ENCODE assay signal across 10 cellular contexts in the genomic region with DNA sequence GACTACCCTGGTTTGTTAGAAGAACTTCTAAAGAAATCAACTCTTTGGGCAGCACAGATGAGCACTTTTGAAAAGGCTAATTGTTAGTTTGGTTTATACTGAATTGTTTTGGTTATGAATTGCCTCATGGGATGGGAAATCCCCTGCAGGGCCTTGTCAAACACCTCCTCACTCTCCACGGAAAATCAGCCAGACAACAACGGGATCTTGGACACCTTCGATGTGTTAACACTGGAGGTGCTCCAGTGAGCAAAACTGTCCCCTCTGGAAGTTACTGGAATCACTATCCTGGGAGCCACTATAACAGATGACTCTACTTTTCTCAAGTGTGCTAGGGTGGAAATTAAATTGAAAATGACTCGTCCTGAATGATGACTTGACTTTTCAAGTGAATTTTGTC. TPM values are rescaled to one million over a fixed set of nuclear protein-coding genes. Genes with fewer than 3 reads are reported as not detected.
A peak's percentile ranks its signal among the peaks of the same experiment; 100 is the strongest.
DNase-seq lines count a peak whose midpoint lies in the region; ATAC-seq and TF ChIP-seq lines count a peak whose summit lies in the region.
"Had no signal": no experiment of that assay in that cellular context is flagged by ENCODE, and none has a peak within 500 bp of the region (broad histone marks: within the 10 kb centered on the region; RNA-seq: fewer than 3 reads in every experiment).

No MANE protein-coding gene starts in this region.

- intact Hi-C loops in gastrocnemius medialis (cut with DNase I; ENCODE audit: low total_unique reads), result no loop called here

- H3K27me3 ChIP-seq in gastrocnemius medialis, result no peaks in the 10 kb centered on the region
- H3K27me3 ChIP-seq: BLaER1 had no signal

- peaks cover 41% of the 10 kb centered on the region for H3K36me3 Mint-ChIP-seq in stimulated activated effector memory CD8-positive, alpha-beta T cell treated with anti-CD3 and anti-CD28 coated beads, Interleukin-12 subunit alpha, Interleukin-12 subunit beta, amount 100 ng/mL, for 72 hours
- no peaks in the 10 kb centered on the region for H3K36me3 Mint-ChIP-seq in endothelial cell (ENCODE audit: low read depth, unreplicated experiment)

- no peak for TF ChIP-seq POLR2A in gastrocnemius medialis (IDR thresholded peaks at IDR 0.05)

- in situ Hi-C loops in gastrocnemius medialis (cut with MboI; ENCODE audit: low sequenced_read_pairs in 4 of 4), result no loop called here

- no peak overlapping the region for H3K4me3 ChIP-seq in epithelial cell of esophagus (ENCODE audit: low read length)
- H3K4me3 ChIP-seq in gastrocnemius medialis, result no peak overlapping the region
- H3K4me3 ChIP-seq: BLaER1 had no signal

- no peak overlapping the region for H3K4me3 Mint-ChIP-seq in stimulated activated effector memory CD8-positive, alpha-beta T cell treated with anti-CD3 and anti-CD28 coated beads, Interleukin-12 subunit alpha, Interleukin-12 subunit beta, amount 100 ng/mL, for 72 hours
- no peak overlapping the region for H3K4me3 Mint-ChIP-seq in endothelial cell (ENCODE audit: unreplicated experiment)

- no peaks in the 10 kb centered on the region for H3K9me3 ChIP-seq in gastrocnemius medialis
- H3K9me3 ChIP-seq: BLaER1 had no signal

- peak; percentile 32 for DNase-seq in activated T-cell treated with anti-CD3 and anti-CD28 coated beads for 24 hours (ENCODE audit: low read depth)
- DNase-seq in activated T-cell treated with anti-CD3 and anti-CD28 coated beads, Interleukin-2, amount 50 U/mL, for 1 hour, result no peak
- DNase-seq in NCI-H226, result peak; percentile 42
- peak; percentile 49 for DNase-seq in epithelial cell of esophagus (ENCODE audit: low read depth)
- peak; percentile 30 to 75 for DNase-seq in stimulated activated effector memory CD8-positive, alpha-beta T cell treated with anti-CD3 and anti-CD28 coated beads, Interleukin-12 subunit alpha, Interleukin-12 subunit beta, amount 100 ng/mL, for 72 hours (ENCODE audit: low spot score in 2 of 2)
- DNase-seq in hepatic stellate cell (ENCODE audit: low spot score), result no peak
- DNase-seq in endothelial cell (ENCODE audit: low spot score), result no peak
- DNase-seq in gastrocnemius medialis, result no peak
- DNase-seq: NCI-H510A treated with DMSO at 0.1 percent for 48 hours had no signal

- H3K27ac Mint-ChIP-seq in stimulated activated effector memory CD8-positive, alpha-beta T cell treated with anti-CD3 and anti-CD28 coated beads, Interleukin-12 subunit alpha, Interleukin-12 subunit beta, amount 100 ng/mL, for 72 hours, result no peak overlapping the region
- no peak overlapping the region for H3K27ac Mint-ChIP-seq in endothelial cell (ENCODE audit: unreplicated experiment)

- TF ChIP-seq CTCF in epithelial cell of esophagus (IDR thresholded peaks at IDR 0.05; ENCODE audit: insufficient read depth, low read depth, low read length, missing control alignments), result peak; percentile 7
- no peak for TF ChIP-seq CTCF in endothelial cell (IDR thresholded peaks at IDR 0.05; ENCODE audit: unreplicated experiment)
- TF ChIP-seq CTCF in gastrocnemius medialis (IDR thresholded peaks at IDR 0.05 in 4 of 5, conservative IDR thresholded peaks at IDR 0.05 in 1 of 5), result no peak

- peaks cover 0 to 11% of the 10 kb centered on the region in 2 donors for H3K4me1 ChIP-seq in gastrocnemius medialis
- H3K4me1 ChIP-seq: BLaER1 had no signal

- H3K4me1 Mint-ChIP-seq in stimulated activated effector memory CD8-positive, alpha-beta T cell treated with anti-CD3 and anti-CD28 coated beads, Interleukin-12 subunit alpha, Interleukin-12 subunit beta, amount 100 ng/mL, for 72 hours, result peaks cover 35% of the 10 kb centered on the region
- no peaks in the 10 kb centered on the region for H3K4me1 Mint-ChIP-seq in endothelial cell (ENCODE audit: unreplicated experiment)

- no peaks in the 10 kb centered on the region for H3K9me3 Mint-ChIP-seq in stimulated activated effector memory CD8-positive, alpha-beta T cell treated with anti-CD3 and anti-CD28 coated beads, Interleukin-12 subunit alpha, Interleukin-12 subunit beta, amount 100 ng/mL, for 72 hours
- H3K9me3 Mint-ChIP-seq in endothelial cell (ENCODE audit: unreplicated experiment), result no peaks in the 10 kb centered on the region

- ATAC-seq in stimulated activated effector memory CD8-positive, alpha-beta T cell treated with anti-CD3 and anti-CD28 coated beads, Interleukin-12 subunit alpha, Interleukin-12 subunit beta, amount 100 ng/mL, for 72 hours, result peak; percentile 88
- no peak for ATAC-seq in gastrocnemius medialis

- H3K27ac ChIP-seq in gastrocnemius medialis, result no peak overlapping the region
- H3K27ac ChIP-seq: BLaER1 had no signal

- no peaks in the 10 kb centered on the region for H3K27me3 Mint-ChIP-seq in endothelial cell (ENCODE audit: unreplicated experiment)

- no peaks in the 10 kb centered on the region for H3K36me3 ChIP-seq in gastrocnemius medialis
- H3K36me3 ChIP-seq: BLaER1 had no signal

RNA-seq across cellular contexts. Expression of gene CDK6, which starts 38.7 kb away (rescaled TPM):
- total RNA-seq in endothelial cell (ENCODE audit: unreplicated experiment) (32.6 TPM), gastrocnemius medialis (1 to 10 TPM; 1.2 to 6.9 (median 2.6) TPM)

Comparison
In these comparisons a context has a peak if more than half of its experiments do, and no peak if none do; other contexts are left out.
1. DNase-seq: peak in activated T-cell treated with anti-CD3 and anti-CD28 coated beads for 24 hours (single experiment), NCI-H226 (single experiment), epithelial cell of esophagus (single experiment) and stimulated activated effector memory CD8-positive, alpha-beta T cell treated with anti-CD3 and anti-CD28 coated beads, Interleukin-12 subunit alpha, Interleukin-12 subunit beta, amount 100 ng/mL, for 72 hours (2 of 2); none in activated T-cell treated with anti-CD3 and anti-CD28 coated beads, Interleukin-2, amount 50 U/mL, for 1 hour (single experiment), hepatic stellate cell (single experiment), endothelial cell (single experiment) and gastrocnemius medialis (0 of 2).